1 cellular context compared by ENCODE assay signal in the genomic region with DNA sequence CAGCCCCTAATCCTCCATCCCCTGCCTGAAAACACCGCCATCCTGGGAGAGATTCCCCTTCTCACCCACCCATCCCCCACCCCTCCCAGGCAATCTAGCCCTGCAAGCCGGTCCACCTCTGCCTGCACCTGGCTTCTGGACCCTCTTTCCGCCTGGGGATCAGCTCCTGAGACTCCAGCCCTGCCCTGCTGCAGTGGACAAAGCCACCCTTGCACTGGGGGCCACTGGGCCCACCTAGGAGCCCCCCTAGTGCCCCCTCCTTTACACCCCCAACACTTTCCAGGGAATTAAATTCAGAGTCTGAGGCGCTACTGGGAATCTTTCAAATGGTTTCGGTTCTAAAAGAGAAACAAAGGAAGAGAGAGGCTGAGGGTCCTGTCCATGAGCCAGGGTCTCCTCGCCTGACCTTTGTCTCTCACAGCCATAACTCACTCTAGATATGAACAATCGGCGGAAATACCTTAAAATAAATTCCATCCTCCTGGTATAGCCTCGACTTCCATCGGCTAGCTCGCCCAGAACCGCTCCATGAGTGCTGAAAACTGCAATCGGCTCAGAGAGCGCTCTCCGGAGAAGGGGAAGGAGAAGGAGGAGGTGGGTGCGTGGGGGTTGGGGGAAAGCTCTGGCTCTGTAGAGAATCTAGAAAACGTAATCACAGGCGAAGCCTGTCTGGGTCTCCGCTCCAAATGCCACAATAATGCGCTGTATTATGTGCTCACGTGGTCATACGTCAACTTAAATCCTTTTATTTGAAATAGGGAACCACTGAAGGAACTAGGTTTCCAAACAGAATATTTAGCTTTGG.
TF ChIP-seq lines count a peak whose summit lies in the region.

No MANE protein-coding gene starts in this region.

TF ChIP-seq in H1, 55 proteins besides CTCF, POLR2A, EP300 and RAD21:
- TF ChIP-seq HDAC2 (IDR thresholded peaks at IDR 0.05; ENCODE audit: borderline replicate concordance in 1 of 2, low read depth in 2 of 2, low read length in 2 of 2) (no peak), MAFK (IDR thresholded peaks at IDR 0.05; ENCODE audit: low read depth, low read length) (no peak), ZNF274 (IDR thresholded peaks at IDR 0.05; ENCODE audit: borderline replicate concordance, extremely low read depth, low read length) (no peak), RNF2 (IDR thresholded peaks at IDR 0.05; ENCODE audit: borderline replicate concordance, low read depth, low read length, missing control alignments, poor library complexity, severe bottlenecking) (peak; percentile 85), FOSL1 (IDR thresholded peaks at IDR 0.05; ENCODE audit: insufficient read depth, low read depth, low read length) (no peak), CEBPB (IDR thresholded peaks at IDR 0.05; ENCODE audit: low read depth, low read length) (no peak), CHD1 (IDR thresholded peaks at IDR 0.05; ENCODE audit: low read depth, low read length) (no peak), SRF (IDR thresholded peaks at IDR 0.05; ENCODE audit: low read depth, low read length) (no peak), CTBP2 (IDR thresholded peaks at IDR 0.05; ENCODE audit: borderline replicate concordance, insufficient read depth, insufficient read length, low read length) (peak; percentile 78), SUZ12 (IDR thresholded peaks at IDR 0.05; ENCODE audit: low read length) (peak; percentile 73), TBP (IDR thresholded peaks at IDR 0.05; ENCODE audit: low read depth, low read length) (no peak), EZH2 (IDR thresholded peaks at IDR 0.05; ENCODE audit: low read depth, low read length, severe bottlenecking) (peak; percentile 66), HDAC6 (IDR thresholded peaks at IDR 0.05; ENCODE audit: low read depth, low read length) (no peak), SIRT6 (IDR thresholded peaks at IDR 0.05; ENCODE audit: low read length) (no peak)
- TF ChIP-seq, protein P1, sequence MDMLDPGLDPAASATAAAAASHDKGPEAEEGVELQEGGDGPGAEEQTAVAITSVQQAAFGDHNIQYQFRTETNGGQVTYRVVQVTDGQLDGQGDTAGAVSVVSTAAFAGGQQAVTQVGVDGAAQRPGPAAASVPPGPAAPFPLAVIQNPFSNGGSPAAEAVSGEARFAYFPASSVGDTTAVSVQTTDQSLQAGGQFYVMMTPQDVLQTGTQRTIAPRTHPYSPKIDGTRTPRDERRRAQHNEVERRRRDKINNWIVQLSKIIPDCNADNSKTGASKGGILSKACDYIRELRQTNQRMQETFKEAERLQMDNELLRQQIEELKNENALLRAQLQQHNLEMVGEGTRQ (IDR thresholded peaks at IDR 0.05; ENCODE audit: low read length), result no peak
- TF ChIP-seq, protein P2, sequence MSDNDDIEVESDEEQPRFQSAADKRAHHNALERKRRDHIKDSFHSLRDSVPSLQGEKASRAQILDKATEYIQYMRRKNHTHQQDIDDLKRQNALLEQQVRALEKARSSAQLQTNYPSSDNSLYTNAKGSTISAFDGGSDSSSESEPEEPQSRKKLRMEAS (IDR thresholded peaks at IDR 0.05), result no peak
- TF ChIP-seq, protein P3, sequence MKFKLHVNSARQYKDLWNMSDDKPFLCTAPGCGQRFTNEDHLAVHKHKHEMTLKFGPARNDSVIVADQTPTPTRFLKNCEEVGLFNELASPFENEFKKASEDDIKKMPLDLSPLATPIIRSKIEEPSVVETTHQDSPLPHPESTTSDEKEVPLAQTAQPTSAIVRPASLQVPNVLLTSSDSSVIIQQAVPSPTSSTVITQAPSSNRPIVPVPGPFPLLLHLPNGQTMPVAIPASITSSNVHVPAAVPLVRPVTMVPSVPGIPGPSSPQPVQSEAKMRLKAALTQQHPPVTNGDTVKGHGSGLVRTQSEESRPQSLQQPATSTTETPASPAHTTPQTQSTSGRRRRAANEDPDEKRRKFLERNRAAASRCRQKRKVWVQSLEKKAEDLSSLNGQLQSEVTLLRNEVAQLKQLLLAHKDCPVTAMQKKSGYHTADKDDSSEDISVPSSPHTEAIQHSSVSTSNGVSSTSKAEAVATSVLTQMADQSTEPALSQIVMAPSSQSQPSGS (IDR thresholded peaks at IDR 0.05; ENCODE audit: low read length), result no peak
